10 cellular contexts compared by ENCODE assay signal in genomic region chr2:8202139-8202538, GRCh38.
A peak's percentile ranks its signal among the peaks of the same experiment; 100 is the strongest.
DNase-seq lines count a peak whose midpoint lies in the region; ATAC-seq and TF ChIP-seq lines count a peak whose summit lies in the region.
"Had no signal": no experiment of that assay in that cellular context is flagged by ENCODE, and none has a peak within 500 bp of the region (broad histone marks: within the 10 kb centered on the region; RNA-seq: fewer than 3 reads in every experiment).

No MANE protein-coding gene starts in this region.

- H3K27ac Mint-ChIP-seq in immature natural killer cell (peak overlapping the region; percentile 11 to 72 (median 39)), mesothelial cell of epicardium (no peak overlapping the region)

- TF ChIP-seq CTCF in mesothelial cell of epicardium (IDR thresholded peaks at IDR 0.05; ENCODE audit: unreplicated experiment): no peak

- peaks cover 0 to 7% (median 2%) of the 10 kb centered on the region in 6 donors for H3K9me3 Mint-ChIP-seq in immature natural killer cell
- peaks cover 11% of the 10 kb centered on the region for H3K9me3 Mint-ChIP-seq in mesothelial cell of epicardium

- DNase-seq in NCI-H2107 treated with DMSO at 0.1 percent for 48 hours (lab: John Stamatoyannopoulos, UW; ENCODE audit: unreplicated experiment) (peak; percentile 61), NCI-H2107 (lab: John Stamatoyannopoulos, UW) (no peak), NCI-H1105 treated with DMSO at 0.1 percent for 48 hours (lab: John Stamatoyannopoulos, UW) (peak; percentile 91), immature natural killer cell (peak in 2 of 3 donors; percentile 7 to 14), mesothelial cell of epicardium (ENCODE audit: low spot score in 2 of 2, unreplicated experiment in 2 of 2) (no peak), NOMO-1 (lab: John Stamatoyannopoulos, UW; ENCODE audit: unreplicated experiment in 2 of 2) (no peak), NCI-H82 treated with DMSO at 0.1 percent for 48 hours (lab: John Stamatoyannopoulos, UW; ENCODE audit: unreplicated experiment) (no peak)
- DNase-seq: islet precursor cell, tibial artery had no signal

- H3K4me1 Mint-ChIP-seq in immature natural killer cell (peaks cover 27 to 47% of the 10 kb centered on the region in 2 donors), mesothelial cell of epicardium (no peaks in the 10 kb centered on the region)

- H3K27me3 Mint-ChIP-seq in immature natural killer cell (ENCODE audit: low read depth in 3 of 3): no peaks in the 10 kb centered on the region
- H3K27me3 Mint-ChIP-seq in mesothelial cell of epicardium (ENCODE audit: low read depth): no peaks in the 10 kb centered on the region

- peaks cover 49 to 63% (median 63%) of the 10 kb centered on the region in 3 donors for H3K36me3 Mint-ChIP-seq in immature natural killer cell
- no peaks in the 10 kb centered on the region for H3K36me3 Mint-ChIP-seq in mesothelial cell of epicardium

- ATAC-seq in GM21825 (IDR thresholded peaks at IDR 0.05; ENCODE audit: unreplicated experiment): peak; percentile 69

- H3K4me3 Mint-ChIP-seq in immature natural killer cell: peak overlapping the region in 1 of 5 donors; percentile 12
- no peak overlapping the region for H3K4me3 Mint-ChIP-seq in mesothelial cell of epicardium

Comparison
In these comparisons a context has a peak if more than half of its experiments do, and no peak if none do; other contexts are left out.
1. DNase-seq: peak in NCI-H2107 treated with DMSO at 0.1 percent for 48 hours (single experiment), NCI-H1105 treated with DMSO at 0.1 percent for 48 hours (single experiment) and immature natural killer cell (2 of 3); none in NCI-H2107 (single experiment), mesothelial cell of epicardium (0 of 2), NOMO-1 (0 of 2) and NCI-H82 treated with DMSO at 0.1 percent for 48 hours (single experiment).